ENCODE assay signal across 9 cellular contexts in genomic region chr7:129515381-129515780, GRCh38. TPM values are rescaled to one million over a fixed set of nuclear protein-coding genes. Genes with fewer than 3 reads are reported as not detected.
"Had no signal": no experiment of that assay in that cellular context is flagged by ENCODE, and none has a peak within 500 bp of the region (broad histone marks: within the 10 kb centered on the region; RNA-seq: fewer than 3 reads in every experiment).

No MANE protein-coding gene starts in this region.

- H3K4me3 ChIP-seq: GM12878 had no signal

- ATAC-seq: GM12878 had no signal

- DNase-seq: GDM1, GF-D8 had no signal

- FAIRE-seq: G401.6, GM12878, GM12891, GM12892, GM18507, GM19239 had no signal

RNA-seq across cellular contexts. Expression of gene SMKR1, which starts 13.1 kb away (rescaled TPM):
- total RNA-seq: G401 had no signal
